In the genomic region with DNA sequence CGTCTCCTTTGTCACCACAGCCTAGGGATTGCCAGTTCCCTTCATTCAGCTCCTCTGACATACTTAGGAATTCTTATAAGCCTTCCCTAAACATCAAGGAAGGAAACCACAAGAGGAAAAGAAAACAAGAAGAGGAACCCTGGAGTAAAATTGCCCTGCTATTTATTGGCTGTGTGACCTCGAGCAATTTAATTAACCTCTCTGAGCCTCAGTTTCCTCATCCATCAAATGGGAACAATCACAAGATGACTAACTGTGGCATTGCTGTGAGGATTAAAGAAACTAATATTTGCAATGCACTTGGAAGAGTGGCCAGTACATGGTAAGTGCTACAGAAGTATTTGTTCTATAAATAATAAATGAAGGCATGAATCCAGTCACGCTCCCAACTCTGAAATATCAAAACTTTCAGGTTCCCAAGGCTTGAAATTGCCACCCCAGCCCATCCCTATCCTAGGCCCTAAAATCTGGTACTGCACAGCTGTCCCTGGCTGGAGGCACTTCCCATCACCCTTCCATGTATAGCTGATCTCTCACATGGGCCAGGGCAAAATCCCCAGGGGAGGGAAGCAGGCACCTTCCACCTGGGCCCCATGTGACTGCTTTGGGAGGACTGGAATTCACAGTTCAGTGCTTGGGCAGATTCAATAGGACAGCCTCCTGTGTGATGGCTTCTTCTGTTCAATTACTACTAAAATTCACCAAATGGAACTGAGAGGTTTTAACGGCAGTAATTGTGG, we compare ENCODE assay signal across 28 cellular contexts.
"Had no signal": no experiment of that assay in that cellular context is flagged by ENCODE, and none has a peak within 500 bp of the region (broad histone marks: within the 10 kb centered on the region; RNA-seq: fewer than 3 reads in every experiment).

No MANE protein-coding gene starts in this region.

- H3K27ac Mint-ChIP-seq: activated T-cell treated with anti-CD3 and anti-CD28 coated beads, Interleukin-2, amount 50 U/mL, for 24 hours; natural killer cell treated with Interleukin-12 subunit alpha and Interleukin-12 subunit beta and Interleukin-15 and Interleukin-18, amount 100 ng/mL, for 72 hours; stimulated activated naive CD8-positive, alpha-beta T cell treated with anti-CD3 and anti-CD28 coated beads, Interleukin-15, amount 100 ng/mL, for 72 hours; type B pancreatic cell had no signal

- H3K27me3 ChIP-seq: brain microvascular endothelial cell, esophagus squamous epithelium, uterus had no signal

- FAIRE-seq: astrocyte, islet of Langerhans, TTC549 had no signal

- H3K27me3 Mint-ChIP-seq: activated T-cell treated with anti-CD3 and anti-CD28 coated beads, Interleukin-2, amount 50 U/mL, for 24 hours had no signal

- H3K4me1 Mint-ChIP-seq: stimulated activated naive CD8-positive, alpha-beta T cell treated with anti-CD3 and anti-CD28 coated beads, Interleukin-15, amount 100 ng/mL, for 72 hours had no signal

- H3K9me3 Mint-ChIP-seq: activated T-cell treated with anti-CD3 and anti-CD28 coated beads, Interleukin-2, amount 50 U/mL, for 24 hours; natural killer cell treated with Interleukin-12 subunit alpha and Interleukin-12 subunit beta and Interleukin-15 and Interleukin-18, amount 100 ng/mL, for 72 hours; stimulated activated naive CD8-positive, alpha-beta T cell treated with anti-CD3 and anti-CD28 coated beads, Interleukin-15, amount 100 ng/mL, for 72 hours; type B pancreatic cell had no signal

- H3K36me3 Mint-ChIP-seq: natural killer cell treated with Interleukin-12 subunit alpha and Interleukin-12 subunit beta and Interleukin-15 and Interleukin-18, amount 100 ng/mL, for 72 hours; type B pancreatic cell had no signal

- DNase-seq: activated CD4-positive, alpha-beta T cell treated with anti-CD3 and anti-CD28 coated beads for 48 hours; activated CD4-positive, alpha-beta T cell treated with anti-CD3 and anti-CD28 coated beads, Interleukin-2, amount 50 U/mL, for 48 hours; activated CD8-positive, alpha-beta memory T cell treated with anti-CD3 and anti-CD28 coated beads, Interleukin-2, amount 50 U/mL, for 48 hours; activated gamma-delta T cell treated with Interleukin-2 at 50 U/mL for 16 hours; activated naive CD4-positive, alpha-beta T cell treated with anti-CD3 and anti-CD28 coated beads, Interleukin-2, amount 50 U/mL, for 16 hours; activated T-cell treated with anti-CD3 and anti-CD28 coated beads, Interleukin-2, amount 50 U/mL, for 24 hours; amniotic stem cell; brain microvascular endothelial cell; cortex of kidney; esophagus squamous epithelium; foreskin melanocyte; left ventricle myocardium superior; mucosa of descending colon; stimulated activated CD4-positive, alpha-beta T cell treated with anti-CD3 and anti-CD28 coated beads, Interleukin-12 subunit alpha, Interleukin-12 subunit beta, amount 100 ng/mL, for 4 hours; stimulated activated CD4-positive, alpha-beta T cell treated with anti-CD3 and anti-CD28 coated beads, Interleukin-4, amount 100 ng/mL, for 1 hour; stimulated activated naive CD8-positive, alpha-beta T cell treated with anti-CD3 and anti-CD28 coated beads, Interleukin-15, amount 100 ng/mL, for 72 hours; substantia nigra; uterus had no signal

- H3K4me3 ChIP-seq: esophagus squamous epithelium, mucosa of descending colon, skin epidermis, uterus had no signal

- H3K27ac ChIP-seq: brain microvascular endothelial cell, esophagus squamous epithelium, neutrophil, skin epidermis, uterus, VCaP had no signal

- H3K9me3 ChIP-seq: esophagus squamous epithelium, mucosa of descending colon, neutrophil, uterus had no signal

- H3K36me3 ChIP-seq: brain microvascular endothelial cell, esophagus squamous epithelium, neutrophil, uterus had no signal

- ATAC-seq: activated CD4-positive, CD25-positive, alpha-beta regulatory T cell treated with anti-CD3 and anti-CD28 coated beads, Interleukin-2, amount 50 U/mL, for 24 hours; left ventricle myocardium superior; mucosa of descending colon; natural killer cell treated with Interleukin-12 subunit alpha and Interleukin-12 subunit beta and Interleukin-15 and Interleukin-18, amount 100 ng/mL, for 72 hours; sciatic nerve; stimulated activated naive CD8-positive, alpha-beta T cell treated with anti-CD3 and anti-CD28 coated beads, Interleukin-15, amount 100 ng/mL, for 72 hours had no signal

- H3K4me3 Mint-ChIP-seq: activated T-cell treated with anti-CD3 and anti-CD28 coated beads, Interleukin-2, amount 50 U/mL, for 24 hours; natural killer cell treated with Interleukin-12 subunit alpha and Interleukin-12 subunit beta and Interleukin-15 and Interleukin-18, amount 100 ng/mL, for 72 hours; stimulated activated naive CD8-positive, alpha-beta T cell treated with anti-CD3 and anti-CD28 coated beads, Interleukin-15, amount 100 ng/mL, for 72 hours; type B pancreatic cell had no signal

- H3K4me1 ChIP-seq: esophagus squamous epithelium, uterus had no signal
